In the genomic region with DNA sequence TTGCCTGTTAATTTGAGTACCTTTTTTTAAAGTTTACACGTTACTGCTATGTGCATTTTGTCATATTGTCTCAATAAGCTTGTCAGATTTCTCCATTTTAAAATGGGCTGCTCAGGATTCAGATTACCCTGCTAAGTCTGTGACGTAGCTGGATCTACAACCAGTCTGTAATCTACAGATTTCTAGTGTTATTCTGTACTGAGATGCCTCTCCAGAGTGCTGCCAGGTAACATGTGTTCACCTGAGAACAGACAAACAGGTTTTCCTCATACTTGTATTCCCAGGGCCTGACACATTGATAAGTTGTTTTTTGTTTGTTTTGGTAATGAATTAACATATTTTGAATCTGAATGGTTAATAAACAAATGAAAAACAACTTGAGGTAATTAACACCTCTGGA, we compare ENCODE assay signal across 1 cellular context.
TF ChIP-seq lines count a peak whose summit lies in the region.

No MANE protein-coding gene starts in this region.

TF ChIP-seq in HepG2, 621 proteins besides CTCF, POLR2A, EP300 and RAD21:
- TF ChIP-seq RXRB (CRISPR knock-in tag; IDR thresholded peaks at IDR 0.05; ENCODE audit: borderline replicate concordance) (no peak), ZNF225 (CRISPR knock-in tag; IDR thresholded peaks at IDR 0.05) (no peak), ZFP37 (CRISPR knock-in tag; IDR thresholded peaks at IDR 0.05; ENCODE audit: borderline replicate concordance) (no peak), CREB1 (IDR thresholded peaks at IDR 0.05) (peak; percentile 34; the same call in 1 of the 2 replicates), CREB1 (CRISPR knock-in tag; IDR thresholded peaks at IDR 0.05) (no peak), ZNF331 (CRISPR knock-in tag; IDR thresholded peaks at IDR 0.05) (no peak), REPIN1 (CRISPR knock-in tag; IDR thresholded peaks at IDR 0.05; ENCODE audit: borderline replicate concordance, low read depth) (no peak)
- TF ChIP-seq, protein P1, sequence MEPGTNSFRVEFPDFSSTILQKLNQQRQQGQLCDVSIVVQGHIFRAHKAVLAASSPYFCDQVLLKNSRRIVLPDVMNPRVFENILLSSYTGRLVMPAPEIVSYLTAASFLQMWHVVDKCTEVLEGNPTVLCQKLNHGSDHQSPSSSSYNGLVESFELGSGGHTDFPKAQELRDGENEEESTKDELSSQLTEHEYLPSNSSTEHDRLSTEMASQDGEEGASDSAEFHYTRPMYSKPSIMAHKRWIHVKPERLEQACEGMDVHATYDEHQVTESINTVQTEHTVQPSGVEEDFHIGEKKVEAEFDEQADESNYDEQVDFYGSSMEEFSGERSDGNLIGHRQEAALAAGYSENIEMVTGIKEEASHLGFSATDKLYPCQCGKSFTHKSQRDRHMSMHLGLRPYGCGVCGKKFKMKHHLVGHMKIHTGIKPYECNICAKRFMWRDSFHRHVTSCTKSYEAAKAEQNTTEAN (CRISPR knock-in tag; conservative IDR thresholded peaks at IDR 0.05): no peak
